Comparison of ENCODE assay signal across 22 cellular contexts in genomic region chr12:88419794-88420193, GRCh38.
DNase-seq lines count a peak whose midpoint lies in the region; ATAC-seq and TF ChIP-seq lines count a peak whose summit lies in the region.
"Had no signal": no experiment of that assay in that cellular context is flagged by ENCODE, and none has a peak within 500 bp of the region (broad histone marks: within the 10 kb centered on the region; RNA-seq: fewer than 3 reads in every experiment).

No MANE protein-coding gene starts in this region.

- TF ChIP-seq CTCF in SK-N-SH (IDR thresholded peaks at IDR 0.05) (no peak), fibroblast of mammary gland (conservative IDR thresholded peaks at IDR 0.05; ENCODE audit: control insufficient read depth, insufficient read depth, low read depth, low read length) (no peak), sigmoid colon (IDR thresholded peaks at IDR 0.05) (no peak), psoas muscle (IDR thresholded peaks at IDR 0.05) (no peak)

- CTCF ChIA-PET in SK-N-SH (lab: Yijun Ruan, JAX), result no interaction called here

- TF ChIP-seq EP300 in SK-N-SH (IDR thresholded peaks at IDR 0.05; ENCODE audit: borderline replicate concordance in 1 of 2, low read depth in 1 of 2, low read length in 1 of 2) (peak in 1 of 2 experiments; percentile 87; a peak in 1 of 4 replicates), sigmoid colon (IDR thresholded peaks at IDR 0.05) (no peak)

- H3K4me2 ChIP-seq in SK-N-SH, result peak overlapping the region; percentile 83
- H3K4me2 ChIP-seq: neural progenitor cell, smooth muscle cell had no signal

- H3F3A ChIP-seq in SK-N-SH (replicated peaks; ENCODE audit: insufficient read depth), result peaks cover 27% of the 10 kb centered on the region

- H3K79me2 ChIP-seq in SK-N-SH (ENCODE audit: insufficient read depth), result peaks cover 46% of the 10 kb centered on the region

- 0 out of 4 replicates have a peak overlapping the region, but pooled peaks of 1 of the 2 experiments have one; percentile 61 for H3K4me3 ChIP-seq in SK-N-SH (ENCODE audit: low read depth in 2 of 2, low read length in 1 of 2)
- H3K4me3 ChIP-seq in fibroblast of mammary gland (ENCODE audit: control insufficient read depth, low read depth, low read length), result no peak overlapping the region
- H3K4me3 ChIP-seq in sigmoid colon, result no peak overlapping the region
- no peak overlapping the region for H3K4me3 ChIP-seq in psoas muscle
- H3K4me3 ChIP-seq: heart left ventricle, K562, neural progenitor cell, smooth muscle cell had no signal

- H4K20me1 ChIP-seq in SK-N-SH (ENCODE audit: insufficient read depth), result no peaks in the 10 kb centered on the region

- H3K9me3 ChIP-seq in SK-N-SH (no peaks in the 10 kb centered on the region), sigmoid colon (no peaks in the 10 kb centered on the region), psoas muscle (no peaks in the 10 kb centered on the region)
- H3K9me3 ChIP-seq: heart left ventricle had no signal

- H3K27me3 ChIP-seq in SK-N-SH (ENCODE audit: insufficient read depth) (no peaks in the 10 kb centered on the region), sigmoid colon (no peaks in the 10 kb centered on the region), psoas muscle (ENCODE audit: insufficient read depth in 3 of 3, low read length in 2 of 3) (no peaks in the 10 kb centered on the region)
- H3K27me3 ChIP-seq: heart left ventricle, neural progenitor cell had no signal

- TF ChIP-seq RAD21 in SK-N-SH (IDR thresholded peaks at IDR 0.05; ENCODE audit: low read length), result no peak

- intact Hi-C loops in sigmoid colon (cut with DNase I), result loop anchor here (10.0 kb wide), 1 partner anchor 165 kb away; no protein-coding TSS in a partner anchor
- intact Hi-C loops in psoas muscle (cut with DNase I), result no loop called here

- no peaks in the 10 kb centered on the region for H3K9me2 ChIP-seq in SK-N-SH

- no peak for TF ChIP-seq POLR2A in sigmoid colon (IDR thresholded peaks at IDR 0.05)

- peak; percentile 24 for DNase-seq in GM03348 (ENCODE audit: low spot score)
- no peak for DNase-seq in SK-N-SH
- peak; percentile 64 for DNase-seq in fibroblast of mammary gland (ENCODE audit: low read depth)
- DNase-seq in sigmoid colon, result no peak
- DNase-seq in dermis blood vessel endothelial cell, result no peak
- no peak for DNase-seq in H4 (ENCODE audit: low spot score)
- DNase-seq in psoas muscle, result no peak
- DNase-seq: activated CD4-positive, alpha-beta T cell treated with anti-CD3 and anti-CD28 coated beads, Interleukin-2, amount 50 U/mL, for 4 hours; activated T-cell treated with anti-CD3 and anti-CD28 coated beads for 4 hours; amygdala; CD8-positive, alpha-beta T cell; central memory CD4-positive, alpha-beta T cell; DMS53; heart left ventricle; left ventricle myocardium superior; NCI-H187; NCI-H774; SHP77 treated with DMSO at 0.1 percent for 48 hours had no signal

- peaks cover 0 to 18% of the 10 kb centered on the region in 2 experiments; a peak in 3 of 4 replicates for H3K4me1 ChIP-seq in SK-N-SH (ENCODE audit: control insufficient read depth in 1 of 2, insufficient read depth in 2 of 2, low read depth in 1 of 2, low read length in 1 of 2)
- peaks cover 0 to 60% (median 29%) of the 10 kb centered on the region in 4 donors for H3K4me1 ChIP-seq in sigmoid colon
- H3K4me1 ChIP-seq in psoas muscle, result no peaks in the 10 kb centered on the region
- H3K4me1 ChIP-seq: neural progenitor cell had no signal

- WGBS in SK-N-SH (ENCODE audit: low lambda C conversion rate), result 8% methylated on average over 1 of the region's 1 CpG
- 95 to 96% methylated on average over 1 of the region's 1 CpG for WGBS in sigmoid colon, 2 donors
- 70 to 73% (median 72%) methylated on average over 1 of the region's 1 CpG for WGBS in psoas muscle, 3 donors

- peak overlapping the region; percentile 71 to 97; a peak in 3 of 4 replicates for H3K27ac ChIP-seq in SK-N-SH (ENCODE audit: low read depth in 2 of 2, low read length in 1 of 2)
- H3K27ac ChIP-seq in sigmoid colon, result peak overlapping the region; percentile 9 to 47 (median 18)
- no peak overlapping the region for H3K27ac ChIP-seq in psoas muscle
- H3K27ac ChIP-seq: neural progenitor cell had no signal

- ATAC-seq in GM21447 (IDR thresholded peaks at IDR 0.05; ENCODE audit: unreplicated experiment) (no peak), psoas muscle (no peak)
- ATAC-seq: CD8-positive, alpha-beta T cell; K562 had no signal

- POLR2A ChIA-PET in SK-N-SH (lab: Yijun Ruan, JAX), result no interaction called here

- no peaks in the 10 kb centered on the region for H3K36me3 ChIP-seq in SK-N-SH (replicated peaks in 1 of 2; ENCODE audit: control insufficient read depth in 1 of 2, insufficient read depth in 2 of 2, low read length in 1 of 2)
- no peaks in the 10 kb centered on the region for H3K36me3 ChIP-seq in sigmoid colon
- H3K36me3 ChIP-seq in psoas muscle (ENCODE audit: insufficient read depth in 1 of 2, low read depth in 1 of 2), result no peaks in the 10 kb centered on the region
- H3K36me3 ChIP-seq: heart left ventricle, neural progenitor cell had no signal

- peak overlapping the region; percentile 87 for H3K9ac ChIP-seq in SK-N-SH
- H3K9ac ChIP-seq: neural progenitor cell had no signal

- peak overlapping the region; percentile 7; the same call in 1 of the 2 replicates for H2AFZ ChIP-seq in SK-N-SH (ENCODE audit: low read depth)

TF ChIP-seq in SK-N-SH, 30 proteins besides CTCF, POLR2A, EP300 and RAD21 (continues in another document):
- TF ChIP-seq CHD2 (IDR thresholded peaks at IDR 0.05; ENCODE audit: low read length, partially characterized antibody) (no peak), POLR2AphosphoS5 (IDR thresholded peaks at IDR 0.05; ENCODE audit: low read depth, low read length) (peak; percentile 64), PBX3 (IDR thresholded peaks at IDR 0.05) (peak; percentile 86), TAF1 (IDR thresholded peaks at IDR 0.05; ENCODE audit: borderline replicate concordance, low read depth, low read length) (peak; percentile 25; the same call in 1 of the 2 replicates), FOSL2 (IDR thresholded peaks at IDR 0.05; ENCODE audit: borderline replicate concordance, low read depth) (0 out of 2 replicates have a peak, but pooled peaks have one; percentile 44), NFIC (IDR thresholded peaks at IDR 0.05; ENCODE audit: borderline replicate concordance) (peak; percentile 96), REST (IDR thresholded peaks at IDR 0.05; ENCODE audit: low read depth, low read length) (no peak), GATA2 (CRISPR knock-in tag; IDR thresholded peaks at IDR 0.05) (no peak), FOXM1 (IDR thresholded peaks at IDR 0.05; ENCODE audit: low read depth) (0 out of 2 replicates have a peak, but pooled peaks have one; percentile 12), MEF2A (IDR thresholded peaks at IDR 0.05; ENCODE audit: borderline replicate concordance, low read depth) (no peak), RCOR1 (IDR thresholded peaks at IDR 0.05; ENCODE audit: low read length) (no peak)
- TF ChIP-seq, protein P1, sequence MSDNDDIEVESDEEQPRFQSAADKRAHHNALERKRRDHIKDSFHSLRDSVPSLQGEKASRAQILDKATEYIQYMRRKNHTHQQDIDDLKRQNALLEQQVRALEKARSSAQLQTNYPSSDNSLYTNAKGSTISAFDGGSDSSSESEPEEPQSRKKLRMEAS (IDR thresholded peaks at IDR 0.05; ENCODE audit: low read depth), result peak; percentile 61; the same call in 1 of the 2 replicates

Comparison
In these comparisons a context has a peak if more than half of its experiments do, and no peak if none do; other contexts are left out.
1. DNase-seq: peak in GM03348 (single experiment) and fibroblast of mammary gland (single experiment); none in SK-N-SH (single experiment), sigmoid colon (single experiment), dermis blood vessel endothelial cell (single experiment), H4 (single experiment) and psoas muscle (0 of 2).